2 cellular contexts compared by ENCODE assay signal in the genomic region with DNA sequence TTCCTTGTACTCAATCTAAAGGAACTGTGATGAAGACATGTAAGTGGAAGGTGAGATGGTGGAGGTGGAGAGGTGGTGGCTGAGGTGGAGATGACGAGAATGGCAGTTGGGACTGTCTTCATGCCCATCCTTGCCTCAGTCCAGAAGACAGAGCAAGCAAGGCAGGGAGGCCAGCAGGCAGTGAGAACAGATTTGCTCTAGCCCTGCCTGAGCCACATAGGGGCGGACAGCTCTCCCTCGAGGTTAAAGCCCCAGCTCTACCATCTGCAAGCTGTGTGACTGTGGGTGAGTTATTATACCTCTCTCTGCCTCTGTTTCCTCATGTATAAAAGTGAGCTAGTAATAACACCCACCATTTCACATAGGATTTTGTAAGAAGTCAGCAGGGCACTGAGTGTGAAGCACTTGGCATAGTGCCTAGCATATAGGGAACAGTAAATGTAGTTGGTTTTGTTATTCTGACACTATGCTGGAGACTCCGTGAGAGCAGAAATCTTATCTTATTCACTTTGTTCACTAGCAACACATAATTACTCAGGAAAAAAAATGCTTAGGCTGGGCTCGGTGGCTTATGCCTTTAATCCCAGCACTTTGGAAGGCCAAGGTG.
A peak's percentile ranks its signal among the peaks of the same experiment; 100 is the strongest.
TF ChIP-seq lines count a peak whose summit lies in the region.

No MANE protein-coding gene starts in this region.

TF ChIP-seq in K562, 482 proteins besides CTCF, POLR2A, EP300 and RAD21:
- no peak for TF ChIP-seq RCOR1 (IDR thresholded peaks at IDR 0.05; ENCODE audit: borderline replicate concordance in 1 of 2, low read depth in 2 of 2, low read length in 2 of 2)
- TF ChIP-seq, protein P1, sequence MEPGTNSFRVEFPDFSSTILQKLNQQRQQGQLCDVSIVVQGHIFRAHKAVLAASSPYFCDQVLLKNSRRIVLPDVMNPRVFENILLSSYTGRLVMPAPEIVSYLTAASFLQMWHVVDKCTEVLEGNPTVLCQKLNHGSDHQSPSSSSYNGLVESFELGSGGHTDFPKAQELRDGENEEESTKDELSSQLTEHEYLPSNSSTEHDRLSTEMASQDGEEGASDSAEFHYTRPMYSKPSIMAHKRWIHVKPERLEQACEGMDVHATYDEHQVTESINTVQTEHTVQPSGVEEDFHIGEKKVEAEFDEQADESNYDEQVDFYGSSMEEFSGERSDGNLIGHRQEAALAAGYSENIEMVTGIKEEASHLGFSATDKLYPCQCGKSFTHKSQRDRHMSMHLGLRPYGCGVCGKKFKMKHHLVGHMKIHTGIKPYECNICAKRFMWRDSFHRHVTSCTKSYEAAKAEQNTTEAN (CRISPR knock-in tag; IDR thresholded peaks at IDR 0.05) = no peak
- TF ChIP-seq, protein P2, sequence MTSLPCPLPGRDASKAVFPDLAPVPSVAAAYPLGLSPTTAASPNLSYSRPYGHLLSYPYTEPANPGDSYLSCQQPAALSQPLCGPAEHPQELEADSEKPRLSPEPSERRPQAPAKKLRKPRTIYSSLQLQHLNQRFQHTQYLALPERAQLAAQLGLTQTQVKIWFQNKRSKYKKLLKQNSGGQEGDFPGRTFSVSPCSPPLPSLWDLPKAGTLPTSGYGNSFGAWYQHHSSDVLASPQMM (CRISPR knock-in tag; IDR thresholded peaks at IDR 0.05) = no peak
- peak; percentile 55; the same call in 1 of the 2 replicates for TF ChIP-seq NFIC (IDR thresholded peaks at IDR 0.05)
- no peak for TF ChIP-seq NUFIP1 (IDR thresholded peaks at IDR 0.05; ENCODE audit: partially characterized antibody)

TF ChIP-seq in SK-N-SH, 30 proteins besides CTCF, POLR2A, EP300 and RAD21:
- no peak for TF ChIP-seq RCOR1 (IDR thresholded peaks at IDR 0.05; ENCODE audit: low read length)
- no peak for TF ChIP-seq JUND (IDR thresholded peaks at IDR 0.05)
- TF ChIP-seq, protein P3, sequence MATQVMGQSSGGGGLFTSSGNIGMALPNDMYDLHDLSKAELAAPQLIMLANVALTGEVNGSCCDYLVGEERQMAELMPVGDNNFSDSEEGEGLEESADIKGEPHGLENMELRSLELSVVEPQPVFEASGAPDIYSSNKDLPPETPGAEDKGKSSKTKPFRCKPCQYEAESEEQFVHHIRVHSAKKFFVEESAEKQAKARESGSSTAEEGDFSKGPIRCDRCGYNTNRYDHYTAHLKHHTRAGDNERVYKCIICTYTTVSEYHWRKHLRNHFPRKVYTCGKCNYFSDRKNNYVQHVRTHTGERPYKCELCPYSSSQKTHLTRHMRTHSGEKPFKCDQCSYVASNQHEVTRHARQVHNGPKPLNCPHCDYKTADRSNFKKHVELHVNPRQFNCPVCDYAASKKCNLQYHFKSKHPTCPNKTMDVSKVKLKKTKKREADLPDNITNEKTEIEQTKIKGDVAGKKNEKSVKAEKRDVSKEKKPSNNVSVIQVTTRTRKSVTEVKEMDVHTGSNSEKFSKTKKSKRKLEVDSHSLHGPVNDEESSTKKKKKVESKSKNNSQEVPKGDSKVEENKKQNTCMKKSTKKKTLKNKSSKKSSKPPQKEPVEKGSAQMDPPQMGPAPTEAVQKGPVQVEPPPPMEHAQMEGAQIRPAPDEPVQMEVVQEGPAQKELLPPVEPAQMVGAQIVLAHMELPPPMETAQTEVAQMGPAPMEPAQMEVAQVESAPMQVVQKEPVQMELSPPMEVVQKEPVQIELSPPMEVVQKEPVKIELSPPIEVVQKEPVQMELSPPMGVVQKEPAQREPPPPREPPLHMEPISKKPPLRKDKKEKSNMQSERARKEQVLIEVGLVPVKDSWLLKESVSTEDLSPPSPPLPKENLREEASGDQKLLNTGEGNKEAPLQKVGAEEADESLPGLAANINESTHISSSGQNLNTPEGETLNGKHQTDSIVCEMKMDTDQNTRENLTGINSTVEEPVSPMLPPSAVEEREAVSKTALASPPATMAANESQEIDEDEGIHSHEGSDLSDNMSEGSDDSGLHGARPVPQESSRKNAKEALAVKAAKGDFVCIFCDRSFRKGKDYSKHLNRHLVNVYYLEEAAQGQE (IDR thresholded peaks at IDR 0.05; ENCODE audit: low read depth, low read length) = no peak
- TF ChIP-seq MXI1 (IDR thresholded peaks at IDR 0.05; ENCODE audit: low read depth, low read length) = no peak
- TF ChIP-seq FOXJ3 (CRISPR knock-in tag; IDR thresholded peaks at IDR 0.05) = no peak
- no peak for TF ChIP-seq RXRA (IDR thresholded peaks at IDR 0.05; ENCODE audit: borderline replicate concordance, low read depth)
- TF ChIP-seq NFIC (IDR thresholded peaks at IDR 0.05; ENCODE audit: borderline replicate concordance) = no peak
- TF ChIP-seq, protein P4, sequence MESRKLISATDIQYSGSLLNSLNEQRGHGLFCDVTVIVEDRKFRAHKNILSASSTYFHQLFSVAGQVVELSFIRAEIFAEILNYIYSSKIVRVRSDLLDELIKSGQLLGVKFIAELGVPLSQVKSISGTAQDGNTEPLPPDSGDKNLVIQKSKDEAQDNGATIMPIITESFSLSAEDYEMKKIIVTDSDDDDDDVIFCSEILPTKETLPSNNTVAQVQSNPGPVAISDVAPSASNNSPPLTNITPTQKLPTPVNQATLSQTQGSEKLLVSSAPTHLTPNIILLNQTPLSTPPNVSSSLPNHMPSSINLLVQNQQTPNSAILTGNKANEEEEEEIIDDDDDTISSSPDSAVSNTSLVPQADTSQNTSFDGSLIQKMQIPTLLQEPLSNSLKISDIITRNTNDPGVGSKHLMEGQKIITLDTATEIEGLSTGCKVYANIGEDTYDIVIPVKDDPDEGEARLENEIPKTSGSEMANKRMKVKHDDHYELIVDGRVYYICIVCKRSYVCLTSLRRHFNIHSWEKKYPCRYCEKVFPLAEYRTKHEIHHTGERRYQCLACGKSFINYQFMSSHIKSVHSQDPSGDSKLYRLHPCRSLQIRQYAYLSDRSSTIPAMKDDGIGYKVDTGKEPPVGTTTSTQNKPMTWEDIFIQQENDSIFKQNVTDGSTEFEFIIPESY (IDR thresholded peaks at IDR 0.05; ENCODE audit: borderline replicate concordance, low read depth) = no peak
- TF ChIP-seq SIN3A (IDR thresholded peaks at IDR 0.05; ENCODE audit: borderline replicate concordance, low read depth, low read length) = no peak
- no peak for TF ChIP-seq FOSL2 (IDR thresholded peaks at IDR 0.05; ENCODE audit: borderline replicate concordance, low read depth)
- TF ChIP-seq CHD2 (IDR thresholded peaks at IDR 0.05; ENCODE audit: low read length, partially characterized antibody) = no peak
